ENCODE assay signal across 21 cellular contexts in genomic region chr15:92633418-92633817, GRCh38. TPM values are rescaled to one million over a fixed set of nuclear protein-coding genes. Genes with fewer than 3 reads are reported as not detected.
DNase-seq lines count a peak whose midpoint lies in the region; ATAC-seq, FAIRE-seq and TF ChIP-seq lines count a peak whose summit lies in the region.
"Had no signal": no experiment of that assay in that cellular context is flagged by ENCODE, and none has a peak within 500 bp of the region (broad histone marks: within the 10 kb centered on the region; RNA-seq: fewer than 3 reads in every experiment).

No MANE protein-coding gene starts in this region.

- H3K18ac ChIP-seq in H1 (ENCODE audit: extremely low read depth, low read length) (no peak overlapping the region), mesendoderm (ENCODE audit: low read length) (no peak overlapping the region)

- H2AK5ac ChIP-seq in H1 (ENCODE audit: low read depth, low read length), result no peak overlapping the region; the same call in 1 of the 2 replicates
- H2AK5ac ChIP-seq in mesendoderm (ENCODE audit: low read length), result no peak overlapping the region

- H3K36me3 ChIP-seq in Panc1 (ENCODE audit: control insufficient read depth, insufficient read depth, low read length) (no peaks in the 10 kb centered on the region), H1 (ENCODE audit: control insufficient read depth in 2 of 4, insufficient read depth in 4 of 4, low read length in 3 of 4) (peaks cover 0 to 6% (median 0%) of the 10 kb centered on the region in 4 experiments; a peak in 1 of 8 replicates), mesendoderm (ENCODE audit: control insufficient read depth, insufficient read depth, low read length) (peaks cover 3% of the 10 kb centered on the region)

- peaks cover 0 to 10% of the 10 kb centered on the region in 2 experiments; a peak in 1 of 4 replicates for H3K79me2 ChIP-seq in H1 (ENCODE audit: control insufficient read depth in 1 of 2, insufficient read depth in 2 of 2, low read length in 2 of 2)
- H3K79me2 ChIP-seq in mesendoderm (ENCODE audit: control insufficient read depth, insufficient read depth, low read length), result peaks cover 57% of the 10 kb centered on the region

- H3K56ac ChIP-seq in H1 (replicated peaks; ENCODE audit: insufficient read length, low read depth, low read length) (no peak overlapping the region), mesendoderm (ENCODE audit: low read length) (peak overlapping the region; percentile 2)

- H3K23me2 ChIP-seq in H1 (ENCODE audit: low read depth, low read length), result no peaks in the 10 kb centered on the region

- H3K4me1 ChIP-seq in Panc1 (ENCODE audit: control insufficient read depth, insufficient read depth, low read length) (peaks cover 42% of the 10 kb centered on the region), H1 (replicated peaks in 1 of 4; ENCODE audit: control insufficient read depth in 3 of 4, insufficient read depth in 4 of 4, low read length in 3 of 4) (peaks cover 0 to 9% (median 3%) of the 10 kb centered on the region in 4 experiments; a peak in 4 of 7 replicates), mesendoderm (ENCODE audit: control insufficient read depth, low read depth, low read length) (peaks cover 14% of the 10 kb centered on the region)

- no peak overlapping the region for H3K4ac ChIP-seq in H1 (replicated peaks; ENCODE audit: insufficient read length, low read depth, low read length)
- H3K4ac ChIP-seq in mesendoderm (ENCODE audit: low read depth, low read length), result peak overlapping the region; percentile 63

- FAIRE-seq in H1 (lab: Jason Lieb, UNC), result no peak
- FAIRE-seq: GM12892 had no signal

- H3K79me1 ChIP-seq in H1 (ENCODE audit: low read depth, low read length) (peaks cover 7% of the 10 kb centered on the region), mesendoderm (ENCODE audit: low read length) (peaks cover 13% of the 10 kb centered on the region)

- H2AFZ ChIP-seq in H1 (ENCODE audit: low read length), result no peak overlapping the region

- no peak overlapping the region for H4K91ac ChIP-seq in H1 (replicated peaks; ENCODE audit: insufficient read length, low read length)

- H3K9me3 ChIP-seq in Panc1 (ENCODE audit: control insufficient read depth, insufficient read depth, low read depth, low read length) (no peaks in the 10 kb centered on the region), H1 (ENCODE audit: insufficient read depth in 2 of 2, low read depth in 1 of 2, low read length in 1 of 2) (peaks cover 0 to 2% of the 10 kb centered on the region in 2 experiments; a peak in 1 of 4 replicates)

- peak overlapping the region; percentile 55 for H2BK15ac ChIP-seq in H1 (ENCODE audit: low read length)
- no peak overlapping the region for H2BK15ac ChIP-seq in mesendoderm (replicated peaks; ENCODE audit: low read depth)

- intact Hi-C loops in Panc1 (cut with micrococcal nuclease; ENCODE audit: unreplicated experiment), result no loop called here

- no peak overlapping the region; the same call in 1 of the 2 replicates for H2BK20ac ChIP-seq in H1 (ENCODE audit: low read length)

- H3K23ac ChIP-seq in H1 (ENCODE audit: insufficient read length) (no peak overlapping the region), mesendoderm (ENCODE audit: low read length) (no peak overlapping the region)

- TF ChIP-seq CTCF in Panc1 (IDR thresholded peaks at IDR 0.05) (no peak), H1 (IDR thresholded peaks at IDR 0.05; ENCODE audit: control extremely low read depth in 1 of 3, insufficient read depth in 1 of 3, low read depth in 1 of 3, low read length in 3 of 3) (no peak)

- H2BK12ac ChIP-seq in H1 (ENCODE audit: low read depth, low read length), result no peak overlapping the region

- POLR2A ChIA-PET in Panc1 (lab: Charles Lee), result no interaction called here
- POLR2A ChIA-PET in H1 (lab: Charles Lee; ENCODE audit: partially characterized antibody), result no interaction called here

- no peak for DNase-seq in Panc1 (ENCODE audit: low read depth, low spot score)
- no peak for DNase-seq in H1 (ENCODE audit: low read depth in 1 of 2, low spot score in 2 of 2)
- no peak for DNase-seq in mesendoderm
- DNase-seq in ureter (ENCODE audit: low spot score), result peak; percentile 32
- DNase-seq in 8988T, result no peak
- no peak for DNase-seq in NCI-H2081 treated with DMSO at 0.1 percent for 48 hours (lab: John Stamatoyannopoulos, UW)
- no peak for DNase-seq in DMS 273 treated with DMSO at 0.1 percent for 48 hours (lab: John Stamatoyannopoulos, UW)
- DNase-seq: C1 segment of cervical spinal cord; CD8-positive, alpha-beta T cell; DMS153; GOT3; Karpas-422; MV-4-11; NCI-H1105 treated with DMSO at 0.1 percent for 48 hours; NCI-H2029 treated with DMSO at 0.1 percent for 48 hours; NCI-H2171; NCI-H524 treated with DMSO at 0.1 percent for 48 hours; OCI-M1; SHP77 treated with DMSO at 0.1 percent for 48 hours had no signal

- CTCF ChIA-PET in Panc1 (lab: Charles Lee) (no interaction called here), H1 (lab: Charles Lee; ENCODE audit: partially characterized antibody) (interaction anchor here (1.1 to 1.7 kb wide), 3 partner anchors 28 to 542 kb away, joined by 3 to 5 read pairs (median 4); no protein-coding TSS in a partner anchor)

- no peak for TF ChIP-seq POLR2A in H1 (IDR thresholded peaks at IDR 0.05; ENCODE audit: control extremely low read depth in 1 of 2, low read depth in 2 of 2, low read length in 2 of 2)

- 97% methylated on average over 6 of the region's 6 CpGs; no CpG with 5 or more reads in 1 of the 2 experiments for WGBS in H1 (ENCODE audit: extremely low coverage in 1 of 2, insufficient coverage in 1 of 2, insufficient read length in 1 of 2, insufficient replicate concordance in 2 of 2, low coverage in 1 of 2, low lambda C conversion rate in 2 of 2, missing lambda C conversion rate in 1 of 2), 2 experiments
- WGBS in mesendoderm (ENCODE audit: extremely low coverage, insufficient coverage, low lambda C conversion rate), result no CpG with 5 or more reads among the region's 6 CpGs

- H2BK120ac ChIP-seq in H1 (replicated peaks; ENCODE audit: low read depth, low read length) (no peak overlapping the region), mesendoderm (ENCODE audit: low read depth, low read length) (no peak overlapping the region)

- H4K8ac ChIP-seq in H1 (ENCODE audit: extremely low read depth, insufficient read depth, low read length) (no peak overlapping the region), mesendoderm (ENCODE audit: low read depth, low read length) (no peak overlapping the region)

- TF ChIP-seq EP300 in H1 (IDR thresholded peaks at IDR 0.05; ENCODE audit: borderline replicate concordance in 1 of 2, low read depth in 2 of 2, low read length in 2 of 2), result no peak

- no TSS peak for BruUV-seq in Panc1 (replicated peaks; lab: Mats Ljungman, UMichigan)

- TF ChIP-seq RAD21 in H1 (IDR thresholded peaks at IDR 0.05 in 1 of 2, conservative IDR thresholded peaks at IDR 0.05 in 1 of 2; ENCODE audit: low read depth in 2 of 2, low read length in 2 of 2), result no peak

- H3K14ac ChIP-seq in H1 (ENCODE audit: insufficient read length), result no peak overlapping the region

- no peak overlapping the region for H4K5ac ChIP-seq in H1 (ENCODE audit: insufficient read length, low read depth, low read length)
- H4K5ac ChIP-seq in mesendoderm (ENCODE audit: low read length), result no peak overlapping the region

- no peaks in the 10 kb centered on the region for H4K20me1 ChIP-seq in H1 (replicated peaks in 1 of 2; ENCODE audit: control insufficient read depth in 1 of 2, insufficient read depth in 2 of 2, low read length in 2 of 2)

- H3K9ac ChIP-seq in H1 (replicated peaks in 1 of 4; ENCODE audit: extremely low read depth in 1 of 4, low read depth in 3 of 4, low read length in 3 of 4), result no peak overlapping the region
- H3K9ac ChIP-seq in mesendoderm (ENCODE audit: low read length), result no peak overlapping the region

- H3K27ac ChIP-seq in Panc1 (ENCODE audit: low read length) (peak overlapping the region; percentile 13; the same call in 1 of the 2 replicates), H1 (ENCODE audit: low read depth, low read length) (no peak overlapping the region), mesendoderm (ENCODE audit: low read depth, low read length) (no peak overlapping the region)
- H3K27ac ChIP-seq: SK-N-MC had no signal

- no peak for ATAC-seq in Panc1
- ATAC-seq: CD8-positive, alpha-beta T cell had no signal

- no peak overlapping the region for H3K4me2 ChIP-seq in H1 (ENCODE audit: insufficient read depth in 1 of 2, low read depth in 2 of 2, low read length in 2 of 2)
- no peak overlapping the region for H3K4me2 ChIP-seq in mesendoderm (ENCODE audit: low read length)

- no peaks in the 10 kb centered on the region for H3K27me3 ChIP-seq in Panc1 (ENCODE audit: control insufficient read depth, insufficient read depth, low read length)
- no peaks in the 10 kb centered on the region for H3K27me3 ChIP-seq in H1 (replicated peaks in 1 of 4; ENCODE audit: control insufficient read depth in 3 of 4, extremely low read depth in 1 of 4, insufficient read depth in 3 of 4, low read length in 3 of 4)
- no peaks in the 10 kb centered on the region for H3K27me3 ChIP-seq in mesendoderm (ENCODE audit: insufficient read depth, low read length, poor library complexity)

- H3K4me3 ChIP-seq in Panc1 (ENCODE audit: low read depth in 2 of 2, low read length in 2 of 2) (no peak overlapping the region), H1 (ENCODE audit: extremely low read depth in 1 of 4, insufficient read depth in 2 of 4, low read depth in 3 of 4, low read length in 4 of 4) (no peak overlapping the region), mesendoderm (ENCODE audit: low read length) (no peak overlapping the region)
- H3K4me3 ChIP-seq: SK-N-MC had no signal

- H2BK5ac ChIP-seq in H1 (ENCODE audit: low read depth, low read length) (no peak overlapping the region), mesendoderm (ENCODE audit: low read length) (no peak overlapping the region)

- in situ Hi-C loops in Panc1 (cut with HindIII; ENCODE audit: low pct_unique_long_range_greater_than_20kb, low sequenced_read_pairs), result no loop called here

TF ChIP-seq in H1, 55 proteins besides CTCF, POLR2A, EP300 and RAD21 (continues in another document):
- no peak for TF ChIP-seq RBBP5 (IDR thresholded peaks at IDR 0.05; ENCODE audit: borderline replicate concordance, low read depth, low read length)
- TF ChIP-seq TBP (IDR thresholded peaks at IDR 0.05; ENCODE audit: low read depth, low read length), result no peak
- TF ChIP-seq HDAC2 (IDR thresholded peaks at IDR 0.05; ENCODE audit: borderline replicate concordance in 1 of 2, low read depth in 2 of 2, low read length in 2 of 2), result no peak

RNA-seq across cellular contexts. Expression of gene FAM174B, which starts 22.2 kb away (rescaled TPM):
- total RNA-seq in Panc1 (2021; ENCODE audit: unreplicated experiment) (30.7 TPM), ureter (208 TPM)
- polyA plus RNA-seq in Panc1 (2012; ENCODE audit: insufficient read length), result 22.5 TPM
- 35.2 and 35.3 TPM in 2 replicates for total RNA-seq in H1 (2021; fragmentation: NEBNext Ultra II Directional; extraction: Animal tissue kit (Norgen Biotek cat#: 25700))
- 9.3 and 10.1 TPM in 2 replicates for polyA plus RNA-seq in H1 (2011; rRNA removed)
- polyA plus RNA-seq in H1 (2011; cell fraction: cytosol; rRNA removed), result 9.7 TPM
- polyA plus RNA-seq in H1 (2011; cell fraction: nucleus; rRNA removed), result 13.4 TPM
- polyA plus RNA-seq in H1 (2012, experiment 1 of 2), result 21.5 to 31.3 TPM (median 28.3 TPM) in 4 replicates
- polyA plus RNA-seq in H1 (2012, experiment 2 of 2), result 15.9 TPM
- 20.3 TPM for polyA plus RNA-seq in H1 (2013, experiment 1 of 2)
- polyA plus RNA-seq in H1 (2013, experiment 2 of 2), result 27.1 TPM
- 24.5 and 32.5 TPM in 2 replicates for polyA minus RNA-seq in H1 (2011; rRNA and poly(A)+ RNA removed)
- 16.4 TPM for polyA minus RNA-seq in H1 (2011; cell fraction: cytosol; rRNA and poly(A)+ RNA removed)
- 13.8 TPM for polyA minus RNA-seq in H1 (2011; cell fraction: nucleus; rRNA and poly(A)+ RNA removed)
- polyA plus RNA-seq in mesendoderm (2013, experiment 1 of 2), result 75.6 TPM
- 71.2 TPM for polyA plus RNA-seq in mesendoderm (2013, experiment 2 of 2)
